In the genomic region with DNA sequence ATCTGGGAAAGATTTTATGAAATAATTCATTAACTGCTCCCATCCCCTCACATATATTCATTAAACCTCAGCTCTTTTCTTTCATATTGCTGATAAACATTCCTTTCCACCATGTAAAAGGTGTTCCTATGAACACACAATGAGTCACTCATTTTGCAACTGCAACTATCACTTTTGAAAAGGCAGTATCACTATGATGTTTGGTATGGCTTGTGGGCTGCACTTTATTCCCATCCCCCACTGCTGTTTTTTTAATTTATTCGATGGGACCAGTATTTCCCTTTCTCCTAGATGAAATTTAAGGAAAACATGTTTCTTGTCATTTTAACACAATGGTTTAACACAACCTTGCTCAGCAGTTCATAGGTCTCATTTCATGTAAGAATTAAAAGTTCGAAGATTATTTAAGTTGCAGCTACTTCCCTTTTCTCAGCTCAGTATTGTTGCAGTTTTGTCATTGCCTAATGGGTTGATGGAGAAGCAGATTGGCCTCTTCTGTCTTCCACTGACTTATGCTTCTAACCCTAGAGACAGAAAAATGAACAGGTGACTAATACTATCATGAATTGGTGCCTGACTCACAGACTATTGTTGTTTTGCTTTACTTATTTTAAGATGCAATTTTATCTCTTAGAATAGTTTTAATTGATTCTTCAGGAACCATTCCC, we compare ENCODE assay signal across 9 cellular contexts.
DNase-seq lines count a peak whose midpoint lies in the region; ATAC-seq lines count a peak whose summit lies in the region.
"Had no signal": no experiment of that assay in that cellular context is flagged by ENCODE, and none has a peak within 500 bp of the region (broad histone marks: within the 10 kb centered on the region; RNA-seq: fewer than 3 reads in every experiment).

No MANE protein-coding gene starts in this region.

- peak; percentile 77 to 86 for DNase-seq in Kasumi-1 (lab: John Stamatoyannopoulos, UW)
- DNase-seq in kidney glomerular epithelial cell (lab: John Stamatoyannopoulos, UW), result peak; percentile 34
- no peak for DNase-seq in AG08396 (ENCODE audit: low spot score)
- DNase-seq in C1 segment of cervical spinal cord (lab: John Stamatoyannopoulos, UW), result no peak
- DNase-seq in NCI-H774 (lab: John Stamatoyannopoulos, UW), result no peak
- no peak for DNase-seq in EL
- DNase-seq: H7 had no signal

- ATAC-seq in GM19043 (IDR thresholded peaks at IDR 0.05; ENCODE audit: low read depth, unreplicated experiment) (peak; percentile 88), HG02642 (IDR thresholded peaks at IDR 0.05; ENCODE audit: poor library complexity, unreplicated experiment) (peak; percentile 88)

Comparison
In these comparisons a context has a peak if more than half of its experiments do, and no peak if none do; other contexts are left out.
1. DNase-seq: peak in Kasumi-1 (2 of 2) and kidney glomerular epithelial cell (single experiment); none in AG08396 (single experiment), C1 segment of cervical spinal cord (0 of 14), NCI-H774 (single experiment) and EL (single experiment).